1 cellular context compared by ENCODE assay signal in the genomic region with DNA sequence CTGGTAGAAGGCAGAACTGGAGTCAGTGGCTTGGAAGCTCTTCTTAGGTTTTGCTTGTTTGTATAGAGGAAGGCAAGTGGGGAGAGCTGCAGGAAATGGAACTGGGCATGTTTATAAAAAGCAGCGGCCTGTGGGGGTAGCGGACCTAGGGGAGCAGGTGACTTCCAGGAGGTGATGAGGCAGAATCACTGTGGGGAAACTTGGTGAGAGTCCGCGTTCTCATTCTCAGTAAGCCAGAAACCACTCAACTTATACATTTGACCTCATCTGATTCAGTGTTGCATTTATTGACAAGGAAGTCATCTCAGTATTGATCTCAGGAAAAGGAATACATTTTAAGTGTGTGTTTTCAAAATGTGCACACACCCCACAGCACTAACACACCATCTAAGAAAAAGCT.
TF ChIP-seq lines count a peak whose summit lies in the region.

No MANE protein-coding gene starts in this region.

TF ChIP-seq in GM12878, 131 proteins besides CTCF, POLR2A, EP300 and RAD21 (continued from another document and continues in another):
- TF ChIP-seq BCLAF1 (IDR thresholded peaks at IDR 0.05) (no peak), DPF2 (IDR thresholded peaks at IDR 0.05) (0 out of 2 replicates have a peak, but pooled peaks have one; percentile 41), SKIL (IDR thresholded peaks at IDR 0.05; ENCODE audit: low read depth, poor library complexity, severe bottlenecking) (no peak), SIX5 (IDR thresholded peaks at IDR 0.05; ENCODE audit: low read depth, low read length, severe bottlenecking) (no peak), BACH1 (IDR thresholded peaks at IDR 0.05; ENCODE audit: borderline replicate concordance) (no peak), STAT3 (IDR thresholded peaks at IDR 0.05; ENCODE audit: low read depth, low read length) (0 out of 2 replicates have a peak, but pooled peaks have one; percentile 54), PAX8 (IDR thresholded peaks at IDR 0.05) (no peak), ZBED1 (IDR thresholded peaks at IDR 0.05; ENCODE audit: borderline replicate concordance) (no peak), E2F8 (IDR thresholded peaks at IDR 0.05; ENCODE audit: low read depth, partially characterized antibody) (no peak), PML (IDR thresholded peaks at IDR 0.05; ENCODE audit: low read length) (no peak), SMARCA5 (IDR thresholded peaks at IDR 0.05) (no peak), NR2C1 (IDR thresholded peaks at IDR 0.05) (no peak), TARDBP (IDR thresholded peaks at IDR 0.05; ENCODE audit: borderline replicate concordance) (no peak), RFX5 (IDR thresholded peaks at IDR 0.05; ENCODE audit: low read depth, low read length) (no peak), BCL3 (IDR thresholded peaks at IDR 0.05; ENCODE audit: borderline replicate concordance, insufficient read depth, low read depth, low read length, poor library complexity, severe bottlenecking) (no peak), CBX3 (IDR thresholded peaks at IDR 0.05; ENCODE audit: borderline replicate concordance, low read depth) (no peak), USF1 (IDR thresholded peaks at IDR 0.05; ENCODE audit: borderline replicate concordance, extremely low read length, insufficient read depth, low read depth, low read length) (no peak), TCF7 (IDR thresholded peaks at IDR 0.05; ENCODE audit: borderline replicate concordance) (no peak), POU2F2 (IDR thresholded peaks at IDR 0.05; ENCODE audit: borderline replicate concordance, low read depth, low read length) (0 out of 3 replicates have a peak, but pooled peaks have one; percentile 30), CEBPB (IDR thresholded peaks at IDR 0.05; ENCODE audit: borderline replicate concordance in 1 of 2, low read depth in 2 of 2, low read length in 2 of 2) (no peak), EED (IDR thresholded peaks at IDR 0.05; ENCODE audit: low read depth) (no peak), WRNIP1 (IDR thresholded peaks at IDR 0.05; ENCODE audit: borderline replicate concordance, low read depth, low read length) (no peak), SUPT20H (IDR thresholded peaks at IDR 0.05; ENCODE audit: borderline replicate concordance, control insufficient read depth, low read depth, low read length) (no peak), SPI1 (IDR thresholded peaks at IDR 0.05; ENCODE audit: borderline replicate concordance, insufficient read depth, low read depth, low read length) (0 out of 2 replicates have a peak, but pooled peaks have one; percentile 12), JUNB (IDR thresholded peaks at IDR 0.05) (no peak)
- TF ChIP-seq, protein P1, sequence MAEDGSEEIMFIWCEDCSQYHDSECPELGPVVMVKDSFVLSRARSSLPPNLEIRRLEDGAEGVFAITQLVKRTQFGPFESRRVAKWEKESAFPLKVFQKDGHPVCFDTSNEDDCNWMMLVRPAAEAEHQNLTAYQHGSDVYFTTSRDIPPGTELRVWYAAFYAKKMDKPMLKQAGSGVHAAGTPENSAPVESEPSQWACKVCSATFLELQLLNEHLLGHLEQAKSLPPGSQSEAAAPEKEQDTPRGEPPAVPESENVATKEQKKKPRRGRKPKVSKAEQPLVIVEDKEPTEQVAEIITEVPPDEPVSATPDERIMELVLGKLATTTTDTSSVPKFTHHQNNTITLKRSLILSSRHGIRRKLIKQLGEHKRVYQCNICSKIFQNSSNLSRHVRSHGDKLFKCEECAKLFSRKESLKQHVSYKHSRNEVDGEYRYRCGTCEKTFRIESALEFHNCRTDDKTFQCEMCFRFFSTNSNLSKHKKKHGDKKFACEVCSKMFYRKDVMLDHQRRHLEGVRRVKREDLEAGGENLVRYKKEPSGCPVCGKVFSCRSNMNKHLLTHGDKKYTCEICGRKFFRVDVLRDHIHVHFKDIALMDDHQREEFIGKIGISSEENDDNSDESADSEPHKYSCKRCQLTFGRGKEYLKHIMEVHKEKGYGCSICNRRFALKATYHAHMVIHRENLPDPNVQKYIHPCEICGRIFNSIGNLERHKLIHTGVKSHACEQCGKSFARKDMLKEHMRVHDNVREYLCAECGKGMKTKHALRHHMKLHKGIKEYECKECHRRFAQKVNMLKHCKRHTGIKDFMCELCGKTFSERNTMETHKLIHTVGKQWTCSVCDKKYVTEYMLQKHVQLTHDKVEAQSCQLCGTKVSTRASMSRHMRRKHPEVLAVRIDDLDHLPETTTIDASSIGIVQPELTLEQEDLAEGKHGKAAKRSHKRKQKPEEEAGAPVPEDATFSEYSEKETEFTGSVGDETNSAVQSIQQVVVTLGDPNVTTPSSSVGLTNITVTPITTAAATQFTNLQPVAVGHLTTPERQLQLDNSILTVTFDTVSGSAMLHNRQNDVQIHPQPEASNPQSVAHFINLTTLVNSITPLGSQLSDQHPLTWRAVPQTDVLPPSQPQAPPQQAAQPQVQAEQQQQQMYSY (CRISPR knock-in tag; IDR thresholded peaks at IDR 0.05) = no peak
- TF ChIP-seq, protein P2, sequence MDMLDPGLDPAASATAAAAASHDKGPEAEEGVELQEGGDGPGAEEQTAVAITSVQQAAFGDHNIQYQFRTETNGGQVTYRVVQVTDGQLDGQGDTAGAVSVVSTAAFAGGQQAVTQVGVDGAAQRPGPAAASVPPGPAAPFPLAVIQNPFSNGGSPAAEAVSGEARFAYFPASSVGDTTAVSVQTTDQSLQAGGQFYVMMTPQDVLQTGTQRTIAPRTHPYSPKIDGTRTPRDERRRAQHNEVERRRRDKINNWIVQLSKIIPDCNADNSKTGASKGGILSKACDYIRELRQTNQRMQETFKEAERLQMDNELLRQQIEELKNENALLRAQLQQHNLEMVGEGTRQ (IDR thresholded peaks at IDR 0.05; ENCODE audit: borderline replicate concordance, low read depth, low read length) = no peak; the same call in 1 of the 2 replicates
- TF ChIP-seq, protein P3, sequence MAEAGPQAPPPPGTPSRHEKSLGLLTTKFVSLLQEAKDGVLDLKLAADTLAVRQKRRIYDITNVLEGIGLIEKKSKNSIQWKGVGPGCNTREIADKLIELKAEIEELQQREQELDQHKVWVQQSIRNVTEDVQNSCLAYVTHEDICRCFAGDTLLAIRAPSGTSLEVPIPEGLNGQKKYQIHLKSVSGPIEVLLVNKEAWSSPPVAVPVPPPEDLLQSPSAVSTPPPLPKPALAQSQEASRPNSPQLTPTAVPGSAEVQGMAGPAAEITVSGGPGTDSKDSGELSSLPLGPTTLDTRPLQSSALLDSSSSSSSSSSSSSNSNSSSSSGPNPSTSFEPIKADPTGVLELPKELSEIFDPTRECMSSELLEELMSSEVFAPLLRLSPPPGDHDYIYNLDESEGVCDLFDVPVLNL (IDR thresholded peaks at IDR 0.05; ENCODE audit: low read depth, low read length) = no peak
- TF ChIP-seq, protein P4, sequence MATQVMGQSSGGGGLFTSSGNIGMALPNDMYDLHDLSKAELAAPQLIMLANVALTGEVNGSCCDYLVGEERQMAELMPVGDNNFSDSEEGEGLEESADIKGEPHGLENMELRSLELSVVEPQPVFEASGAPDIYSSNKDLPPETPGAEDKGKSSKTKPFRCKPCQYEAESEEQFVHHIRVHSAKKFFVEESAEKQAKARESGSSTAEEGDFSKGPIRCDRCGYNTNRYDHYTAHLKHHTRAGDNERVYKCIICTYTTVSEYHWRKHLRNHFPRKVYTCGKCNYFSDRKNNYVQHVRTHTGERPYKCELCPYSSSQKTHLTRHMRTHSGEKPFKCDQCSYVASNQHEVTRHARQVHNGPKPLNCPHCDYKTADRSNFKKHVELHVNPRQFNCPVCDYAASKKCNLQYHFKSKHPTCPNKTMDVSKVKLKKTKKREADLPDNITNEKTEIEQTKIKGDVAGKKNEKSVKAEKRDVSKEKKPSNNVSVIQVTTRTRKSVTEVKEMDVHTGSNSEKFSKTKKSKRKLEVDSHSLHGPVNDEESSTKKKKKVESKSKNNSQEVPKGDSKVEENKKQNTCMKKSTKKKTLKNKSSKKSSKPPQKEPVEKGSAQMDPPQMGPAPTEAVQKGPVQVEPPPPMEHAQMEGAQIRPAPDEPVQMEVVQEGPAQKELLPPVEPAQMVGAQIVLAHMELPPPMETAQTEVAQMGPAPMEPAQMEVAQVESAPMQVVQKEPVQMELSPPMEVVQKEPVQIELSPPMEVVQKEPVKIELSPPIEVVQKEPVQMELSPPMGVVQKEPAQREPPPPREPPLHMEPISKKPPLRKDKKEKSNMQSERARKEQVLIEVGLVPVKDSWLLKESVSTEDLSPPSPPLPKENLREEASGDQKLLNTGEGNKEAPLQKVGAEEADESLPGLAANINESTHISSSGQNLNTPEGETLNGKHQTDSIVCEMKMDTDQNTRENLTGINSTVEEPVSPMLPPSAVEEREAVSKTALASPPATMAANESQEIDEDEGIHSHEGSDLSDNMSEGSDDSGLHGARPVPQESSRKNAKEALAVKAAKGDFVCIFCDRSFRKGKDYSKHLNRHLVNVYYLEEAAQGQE (IDR thresholded peaks at IDR 0.05; ENCODE audit: low read depth, low read length) = no peak
- TF ChIP-seq, protein P5, sequence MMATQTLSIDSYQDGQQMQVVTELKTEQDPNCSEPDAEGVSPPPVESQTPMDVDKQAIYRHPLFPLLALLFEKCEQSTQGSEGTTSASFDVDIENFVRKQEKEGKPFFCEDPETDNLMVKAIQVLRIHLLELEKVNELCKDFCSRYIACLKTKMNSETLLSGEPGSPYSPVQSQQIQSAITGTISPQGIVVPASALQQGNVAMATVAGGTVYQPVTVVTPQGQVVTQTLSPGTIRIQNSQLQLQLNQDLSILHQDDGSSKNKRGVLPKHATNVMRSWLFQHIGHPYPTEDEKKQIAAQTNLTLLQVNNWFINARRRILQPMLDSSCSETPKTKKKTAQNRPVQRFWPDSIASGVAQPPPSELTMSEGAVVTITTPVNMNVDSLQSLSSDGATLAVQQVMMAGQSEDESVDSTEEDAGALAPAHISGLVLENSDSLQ (IDR thresholded peaks at IDR 0.05) = no peak
